Comparison of ENCODE assay signal across 9 cellular contexts in genomic region chr10:5071411-5072198, GRCh38. TPM values are rescaled to one million over a fixed set of nuclear protein-coding genes. Genes with fewer than 3 reads are reported as not detected.
DNase-seq lines count a peak whose midpoint lies in the region; ATAC-seq and TF ChIP-seq lines count a peak whose summit lies in the region.
"Had no signal": no experiment of that assay in that cellular context is flagged by ENCODE, and none has a peak within 500 bp of the region (broad histone marks: within the 10 kb centered on the region; RNA-seq: fewer than 3 reads in every experiment).

No MANE protein-coding gene starts in this region.

- H3K4me1 Mint-ChIP-seq in GM23338, result peaks cover 20% of the 10 kb centered on the region

- H3K9me2 ChIP-seq in GM23338 (ENCODE audit: insufficient read depth), result peaks cover 5% of the 10 kb centered on the region; the same call in 1 of the 2 replicates

- ATAC-seq in GM23338 (no peak; the same call in 2 of the 3 replicates), GM18502 (IDR thresholded peaks at IDR 0.05; ENCODE audit: poor library complexity, unreplicated experiment) (no peak)
- no peak for ATAC-seq in stimulated activated naive CD8-positive, alpha-beta T cell treated with anti-CD3 and anti-CD28 coated beads, Interleukin-15, Interleukin-2, amounts not matched to agents 100 U/mL and 50 U/mL, for 24 hours

- peaks cover 22% of the 10 kb centered on the region for H3K9me3 Mint-ChIP-seq in GM23338

- peaks cover 2% of the 10 kb centered on the region for H3K27me3 Mint-ChIP-seq in GM23338 (ENCODE audit: insufficient read depth, low read depth, poor library complexity)

- H3K9ac ChIP-seq in parathyroid adenoma, result no peak overlapping the region
- H3K9ac ChIP-seq: KMS-11 had no signal

- H3K36me3 ChIP-seq in GM23338 (ENCODE audit: insufficient read depth) (no peaks in the 10 kb centered on the region; the same call in 1 of the 2 replicates), parathyroid adenoma (ENCODE audit: control insufficient read depth, insufficient read depth, low read length) (no peaks in the 10 kb centered on the region)

- H3F3A ChIP-seq in GM23338 (replicated peaks; ENCODE audit: low read depth), result no peaks in the 10 kb centered on the region

- H3K27ac Mint-ChIP-seq in GM23338, result peak overlapping the region; percentile 71; the same call in 1 of the 2 replicates

- H4K20me1 ChIP-seq in GM23338 (replicated peaks; ENCODE audit: insufficient read depth), result no peaks in the 10 kb centered on the region

- peaks cover 14% of the 10 kb centered on the region; the same call in 1 of the 2 replicates for H3K4me1 ChIP-seq in GM23338 (ENCODE audit: insufficient read depth)
- peaks cover 15% of the 10 kb centered on the region for H3K4me1 ChIP-seq in parathyroid adenoma

- no peak overlapping the region for H3K4me3 ChIP-seq in GM23338
- no peak overlapping the region for H3K4me3 ChIP-seq in parathyroid adenoma (ENCODE audit: low read depth, low read length)

- H3K27me3 ChIP-seq in GM23338 (ENCODE audit: insufficient read depth) (no peaks in the 10 kb centered on the region), parathyroid adenoma (ENCODE audit: control insufficient read depth, insufficient read depth, low read length) (no peaks in the 10 kb centered on the region)

- peaks cover 18% of the 10 kb centered on the region for H3K36me3 Mint-ChIP-seq in GM23338 (ENCODE audit: low read depth)

- no peak overlapping the region for H3K4me3 Mint-ChIP-seq in GM23338

- H2AFZ ChIP-seq in GM23338 (peak overlapping the region; percentile 78), parathyroid adenoma (peak overlapping the region; percentile 48)

- H3K9me3 ChIP-seq in parathyroid adenoma (ENCODE audit: control insufficient read depth, low read length), result no peaks in the 10 kb centered on the region

- 0 out of 2 replicates have a peak overlapping the region, but pooled peaks have one; percentile 24 for H3K4me2 ChIP-seq in GM23338
- peak overlapping the region; percentile 45 for H3K4me2 ChIP-seq in parathyroid adenoma (ENCODE audit: low read length)
- H3K4me2 ChIP-seq: KMS-11 had no signal

- H3K79me2 ChIP-seq in GM23338 (replicated peaks; ENCODE audit: insufficient read depth), result no peaks in the 10 kb centered on the region
- no peaks in the 10 kb centered on the region for H3K79me2 ChIP-seq in parathyroid adenoma

- H3K27ac ChIP-seq in GM23338 (ENCODE audit: low read depth), result no peak overlapping the region
- peak overlapping the region; percentile 74 for H3K27ac ChIP-seq in parathyroid adenoma
- H3K27ac ChIP-seq: KMS-11 had no signal

- TF ChIP-seq CTCF in GM23338 (conservative IDR thresholded peaks at IDR 0.05; ENCODE audit: low read depth in 2 of 2) (no peak), parathyroid adenoma (IDR thresholded peaks at IDR 0.05) (no peak)

- DNase-seq in GM23338 (ENCODE audit: low spot score), result peak; percentile 33
- peak; percentile 79 for DNase-seq in SK-N-DZ (ENCODE audit: low spot score)
- peak; percentile 65 for DNase-seq in foreskin melanocyte
- no peak for DNase-seq in stimulated activated naive CD8-positive, alpha-beta T cell treated with anti-CD3 and anti-CD28 coated beads, Interleukin-15, Interleukin-2, amounts not matched to agents 100 U/mL and 50 U/mL, for 24 hours
- no peak for DNase-seq in NCI-H2029 treated with DMSO at 0.1 percent for 48 hours (lab: John Stamatoyannopoulos, UW)
- no peak for DNase-seq in activated CD4-positive, alpha-beta T cell treated with anti-CD3 and anti-CD28 coated beads for 4 hours

TF ChIP-seq in GM23338, 12 proteins besides CTCF, POLR2A, EP300 and RAD21 (continues in another document):
- TF ChIP-seq ZNF462 (CRISPR knock-in tag; IDR thresholded peaks at IDR 0.05), result no peak
- no peak for TF ChIP-seq ETS1 (IDR thresholded peaks at IDR 0.05)
- TF ChIP-seq EZH2phosphoT487 (IDR thresholded peaks at IDR 0.05; ENCODE audit: unreplicated experiment), result no peak
- TF ChIP-seq EZH2 (IDR thresholded peaks at IDR 0.05; ENCODE audit: low read depth, unreplicated experiment), result no peak
- no peak for TF ChIP-seq ZNF331 (CRISPR knock-in tag; IDR thresholded peaks at IDR 0.05; ENCODE audit: low read depth)

RNA-seq across cellular contexts. Expression of gene AKR1C3, which starts 22.6 kb away (rescaled TPM):
- 5.1 and 6.9 TPM in 2 replicates for total RNA-seq in GM23338 (2014; rRNA removed; shearing (Covaris generic))
- polyA plus RNA-seq in GM23338 (2016; fragmentation: Nextera tagmentation; extraction: Ambion mirVana), result 6.2 and 9.1 TPM in 2 replicates
- polyA plus RNA-seq in SK-N-DZ (2014; cell fraction: cytosol; rRNA removed), result 3.2 and 3.3 TPM in 2 replicates
- polyA plus RNA-seq in SK-N-DZ (2014; cell fraction: nucleus; rRNA removed), result 1.1 and 2.7 TPM in 2 replicates

Comparison
In these comparisons a context has a peak if more than half of its experiments do, and no peak if none do; other contexts are left out.
1. DNase-seq: peak in GM23338 (single experiment), SK-N-DZ (single experiment) and foreskin melanocyte (single experiment); none in stimulated activated naive CD8-positive, alpha-beta T cell treated with anti-CD3 and anti-CD28 coated beads, Interleukin-15, Interleukin-2, amounts not matched to agents 100 U/mL and 50 U/mL, for 24 hours (single experiment), NCI-H2029 treated with DMSO at 0.1 percent for 48 hours (single experiment) and activated CD4-positive, alpha-beta T cell treated with anti-CD3 and anti-CD28 coated beads for 4 hours (0 of 2).